Comparison of ENCODE assay signal across 8 cellular contexts in the genomic region with DNA sequence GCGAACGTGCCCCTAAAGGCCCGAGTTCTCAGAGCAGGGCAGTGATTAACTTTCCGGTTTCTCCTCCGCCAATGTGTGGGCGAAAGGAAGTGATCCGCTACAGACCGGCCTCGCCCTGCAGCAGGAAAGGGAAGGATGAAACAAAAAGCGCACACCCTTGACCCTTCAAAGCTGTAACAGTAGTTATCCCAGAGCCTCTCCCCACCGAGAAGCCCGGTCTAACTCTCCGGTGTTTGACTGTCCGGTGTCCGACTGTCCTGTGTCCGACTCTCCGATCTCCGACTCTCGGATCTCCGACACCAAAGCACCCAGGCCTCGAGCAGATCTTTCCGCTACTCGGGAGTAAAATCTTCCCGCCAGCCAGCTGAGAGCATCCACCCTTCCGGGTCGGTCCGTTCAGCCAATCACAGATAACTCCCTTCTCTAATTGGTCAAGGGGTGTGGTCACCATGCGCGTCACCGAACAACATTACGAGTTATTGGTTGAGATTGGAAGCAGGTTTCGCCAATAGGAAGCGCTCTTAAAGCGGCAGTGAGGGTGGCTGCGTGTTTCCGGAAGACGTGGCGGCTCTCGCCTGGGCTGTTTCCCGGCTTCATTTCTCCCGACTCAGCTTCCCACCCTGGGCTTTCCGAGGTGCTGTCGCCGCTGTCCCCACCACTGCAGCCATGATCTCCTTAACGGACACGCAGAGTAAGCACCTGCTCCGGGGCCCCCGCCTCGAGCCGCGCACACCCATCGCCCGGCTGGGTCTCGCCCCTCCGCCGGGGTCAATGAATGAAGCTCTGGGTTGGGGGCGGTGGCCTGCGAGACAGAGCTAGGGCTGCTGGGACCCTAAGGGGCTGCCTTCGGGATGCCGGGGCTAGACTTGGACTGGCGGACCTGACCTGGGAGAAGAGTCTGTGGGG. TPM values are rescaled to one million over a fixed set of nuclear protein-coding genes. Genes with fewer than 3 reads are reported as not detected.
A peak's percentile ranks its signal among the peaks of the same experiment; 100 is the strongest.
DNase-seq lines count a peak whose midpoint lies in the region; ATAC-seq, FAIRE-seq and TF ChIP-seq lines count a peak whose summit lies in the region.

A gene with protein sequence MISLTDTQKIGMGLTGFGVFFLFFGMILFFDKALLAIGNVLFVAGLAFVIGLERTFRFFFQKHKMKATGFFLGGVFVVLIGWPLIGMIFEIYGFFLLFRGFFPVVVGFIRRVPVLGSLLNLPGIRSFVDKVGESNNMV (plus strand): TSS at position 532 of the 906 bp plus-strand sequence. CDS start 135 bp downstream, at position 667.
A gene with protein sequence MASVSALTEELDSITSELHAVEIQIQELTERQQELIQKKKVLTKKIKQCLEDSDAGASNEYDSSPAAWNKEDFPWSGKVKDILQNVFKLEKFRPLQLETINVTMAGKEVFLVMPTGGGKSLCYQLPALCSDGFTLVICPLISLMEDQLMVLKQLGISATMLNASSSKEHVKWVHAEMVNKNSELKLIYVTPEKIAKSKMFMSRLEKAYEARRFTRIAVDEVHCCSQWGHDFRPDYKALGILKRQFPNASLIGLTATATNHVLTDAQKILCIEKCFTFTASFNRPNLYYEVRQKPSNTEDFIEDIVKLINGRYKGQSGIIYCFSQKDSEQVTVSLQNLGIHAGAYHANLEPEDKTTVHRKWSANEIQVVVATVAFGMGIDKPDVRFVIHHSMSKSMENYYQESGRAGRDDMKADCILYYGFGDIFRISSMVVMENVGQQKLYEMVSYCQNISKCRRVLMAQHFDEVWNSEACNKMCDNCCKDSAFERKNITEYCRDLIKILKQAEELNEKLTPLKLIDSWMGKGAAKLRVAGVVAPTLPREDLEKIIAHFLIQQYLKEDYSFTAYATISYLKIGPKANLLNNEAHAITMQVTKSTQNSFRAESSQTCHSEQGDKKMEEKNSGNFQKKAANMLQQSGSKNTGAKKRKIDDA (minus strand): TSS at position 378 of the 906 bp plus-strand sequence. CDS start 2,065 bp downstream, outside the sequence.

- no peaks in the 10 kb centered on the region for H3K9me3 ChIP-seq in trophoblast cell (ENCODE audit: insufficient read depth, low read depth, low read length)
- H3K9me3 ChIP-seq in transverse colon = no peaks in the 10 kb centered on the region

- H2BK12ac ChIP-seq in trophoblast cell (ENCODE audit: low read length) = no peak within 1 kb of the TSS

- peak within 1 kb of the TSS; percentile 95 for H3K4ac ChIP-seq in trophoblast cell (ENCODE audit: low read depth, low read length)

- DNase-seq in GM12892 (ENCODE audit: insufficient read length) = peak; percentile 58
- peak; percentile 96 for DNase-seq in NCI-H1436 (lab: John Stamatoyannopoulos, UW)
- DNase-seq in SW480 (ENCODE audit: low spot score) = peak; percentile 99
- peak; percentile 96 for DNase-seq in cardiac septum (ENCODE audit: low spot score)
- peak; percentile 95 to 99 for DNase-seq in trophoblast cell
- peak; percentile 95 for DNase-seq in transverse colon

- peak within 1 kb of the TSS; percentile 63 for H2BK120ac ChIP-seq in trophoblast cell (ENCODE audit: insufficient read depth, low read length, poor library complexity)

- WGBS in adipose tissue, 3 donors = 0 to 1% (median 0%) methylated on average over 61 of the region's 61 CpGs
- no CpG with 5 or more reads among the region's 61 CpGs for WGBS in trophoblast cell (ENCODE audit: extremely low coverage, insufficient coverage, insufficient read length)
- 0 to 1% methylated on average over 7 to 55 of the region's 61 CpGs for WGBS in transverse colon (ENCODE audit: low coverage in 1 of 2), 2 donors

- in situ Hi-C loops in transverse colon (cut with MboI; ENCODE audit: low pct_ligation_motif_present in 1 of 4, low pct_unique_long_range_greater_than_20kb in 1 of 4, low sequenced_read_pairs in 3 of 4) = loop anchor here in 1 of 4 donors (10.0 kb wide), 1 partner anchor 543 kb away; a partner anchor contains a TSS

- intact Hi-C loops in cardiac septum (cut with DNase I) (loop anchor here (5.0 kb wide), 2 partner anchors 64 to 156 kb away; a partner anchor contains a TSS), transverse colon (cut with DNase I; ENCODE audit: low total_unique reads) (loop anchor here (10.0 kb wide), 1 partner anchor 183 kb away; no protein-coding TSS in a partner anchor)

- peak within 1 kb of the TSS; percentile 91 for H3K4me2 ChIP-seq in trophoblast cell (ENCODE audit: low read length)

- peak within 1 kb of the TSS; percentile 93 for H3K14ac ChIP-seq in trophoblast cell (ENCODE audit: low read length)

- no peak for TF ChIP-seq CTCF in transverse colon (IDR thresholded peaks at IDR 0.05)

- H4K12ac ChIP-seq in trophoblast cell (ENCODE audit: low read depth, low read length) = peak within 1 kb of the TSS; percentile 97

- peak within 1 kb of the TSS; percentile 97 for H2AFZ ChIP-seq in trophoblast cell (ENCODE audit: insufficient read depth, low read length, poor library complexity)

- H4K91ac ChIP-seq in trophoblast cell (ENCODE audit: low read depth, low read length) = peak within 1 kb of the TSS; percentile 94

- TF ChIP-seq EP300 in transverse colon (IDR thresholded peaks at IDR 0.05; ENCODE audit: low read depth) = no peak

- H3K18ac ChIP-seq in trophoblast cell (ENCODE audit: low read length) = peak within 1 kb of the TSS; percentile 89

- peak within 1 kb of the TSS; percentile 99 for H4K8ac ChIP-seq in trophoblast cell (ENCODE audit: low read depth, low read length)

- TF ChIP-seq POLR2A in GM12892 (IDR thresholded peaks at IDR 0.05; ENCODE audit: low read depth, low read length) (peak; percentile 90), transverse colon (IDR thresholded peaks at IDR 0.05) (peak; percentile 67)

- H3K36me3 ChIP-seq in trophoblast cell (ENCODE audit: control insufficient read depth in 1 of 2, insufficient read depth in 2 of 2, low read length in 2 of 2) (peaks cover 2 to 12% of the 10 kb centered on the region in 2 experiments), transverse colon (peaks cover 0 to 8% (median 0%) of the 10 kb centered on the region in 4 donors)

- peaks cover 7% of the 10 kb centered on the region for H3K79me2 ChIP-seq in trophoblast cell (ENCODE audit: control insufficient read depth, insufficient read depth, low read length, poor library complexity)

- peak within 1 kb of the TSS; percentile 96 for H3K4me3 ChIP-seq in trophoblast cell (ENCODE audit: low read depth, low read length)
- peak within 1 kb of the TSS; percentile 84 to 98 (median 92) for H3K4me3 ChIP-seq in transverse colon

- ATAC-seq in HG02840 (IDR thresholded peaks at IDR 0.05; ENCODE audit: low FRiP score, unreplicated experiment) = peak; percentile 99

- peak within 1 kb of the TSS; percentile 60 for H2AK5ac ChIP-seq in trophoblast cell (ENCODE audit: low read length)

- H3K27ac ChIP-seq in adipose tissue (ENCODE audit: low read depth, low read length) (peak within 1 kb of the TSS; percentile 88), trophoblast cell (ENCODE audit: low read depth, low read length) (peak within 1 kb of the TSS; percentile 66), transverse colon (peak within 1 kb of the TSS; percentile 87 to 92 (median 89))

- no peak within 1 kb of the TSS for H3K23ac ChIP-seq in trophoblast cell (ENCODE audit: low read length)

- H3K4me1 ChIP-seq in trophoblast cell (ENCODE audit: control insufficient read depth in 1 of 2, insufficient read depth in 2 of 2, low read length in 2 of 2) (peaks cover 2 to 4% of the 10 kb centered on the region in 2 experiments), transverse colon (peaks cover 14 to 34% (median 25%) of the 10 kb centered on the region in 4 donors)

- H3K9ac ChIP-seq in trophoblast cell (ENCODE audit: low read length) = peak within 1 kb of the TSS; percentile 91

- H3K27me3 ChIP-seq in trophoblast cell (ENCODE audit: insufficient read depth, low read length) (no peaks in the 10 kb centered on the region), transverse colon (no peaks in the 10 kb centered on the region)

- H2BK5ac ChIP-seq in trophoblast cell (ENCODE audit: low read depth, low read length, poor library complexity) = peak within 1 kb of the TSS; percentile 56

- peaks cover 4% of the 10 kb centered on the region for H3K79me1 ChIP-seq in trophoblast cell (ENCODE audit: low read length)

- FAIRE-seq in GM12892 (lab: Jason Lieb, UNC) = peak; percentile 91

RNA-seq across cellular contexts. Expression of the first gene that starts in this region (rescaled TPM):
- 24.0 TPM for polyA plus RNA-seq in GM12892 (2012; ENCODE audit: missing spikeins)
- polyA plus RNA-seq in adipose tissue = 10 to 100 TPM; 13.2 to 16.0 (median 15.2) TPM
- total RNA-seq in cardiac septum (26.6 TPM), transverse colon (10 to 100 TPM in 3 of 4 donors, 1 to 10 TPM in 1; 8.6 to 14.6 (median 13.1) TPM)
- polyA plus RNA-seq in trophoblast cell (2013) = 38.9 and 45.4 TPM in 2 replicates

RNA-seq across cellular contexts. Expression of the second gene that starts in this region (rescaled TPM):
- polyA plus RNA-seq in GM12892 (2012; ENCODE audit: missing spikeins) = 63.0 TPM
- 10 to 100 TPM in 2 of 3 donors, 1 to 10 TPM in 1; 8.8 to 21.5 (median 20.4) TPM for polyA plus RNA-seq in adipose tissue
- total RNA-seq in cardiac septum (22.3 TPM), transverse colon (10 to 100 TPM in 3 of 4 donors, 1 to 10 TPM in 1; 2.2 to 32.0 (median 13.5) TPM)
- 30.5 and 34.6 TPM in 2 replicates for polyA plus RNA-seq in trophoblast cell (2013)

Comparison
In these comparisons a context has a peak if more than half of its experiments do, and no peak if none do; other contexts are left out.
1. Peak in every context shown above with its lines: DNase-seq, ATAC-seq, H3K4me3 ChIP-seq and H3K27ac ChIP-seq.